ENCODE assay signal across 27 cellular contexts in the genomic region with DNA sequence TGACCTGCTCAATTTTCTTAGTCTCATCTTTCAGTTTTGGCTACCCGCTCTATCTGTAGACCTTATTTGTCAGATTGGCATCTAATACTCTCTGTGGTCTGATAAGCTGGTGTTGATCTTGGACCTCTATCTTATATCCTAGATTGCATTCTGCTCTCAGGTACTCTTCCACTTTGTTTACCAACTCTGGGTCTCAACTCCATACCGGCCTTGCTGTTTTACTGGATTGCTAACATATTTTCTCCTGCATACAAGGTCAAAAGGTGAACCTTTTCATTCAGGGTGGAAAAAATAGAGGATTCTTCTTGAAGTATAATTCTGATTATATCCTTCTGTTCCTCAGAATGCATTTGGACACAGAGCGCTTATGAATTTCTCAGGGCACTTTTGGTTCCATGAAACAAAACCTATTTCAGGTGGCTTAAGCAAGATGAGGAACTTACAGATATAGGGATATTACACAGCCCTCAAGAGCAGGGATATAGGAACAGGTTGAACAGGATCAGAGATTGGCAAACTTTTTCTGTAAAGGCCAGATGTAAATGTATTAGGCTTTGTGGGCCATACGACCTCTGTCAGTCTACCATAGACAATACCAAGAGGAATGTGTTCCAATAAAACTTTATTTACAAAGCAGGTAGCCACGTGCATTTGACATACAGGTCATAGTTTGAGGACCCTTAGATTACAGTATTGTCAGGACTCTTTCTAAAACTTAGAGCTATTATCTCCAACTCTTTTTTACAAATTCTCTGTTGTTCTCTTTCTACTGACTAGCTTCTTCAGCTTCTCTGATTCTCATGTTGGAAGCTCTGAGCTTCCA. TPM values are rescaled to one million over a fixed set of nuclear protein-coding genes. Genes with fewer than 3 reads are reported as not detected.
"Had no signal": no experiment of that assay in that cellular context is flagged by ENCODE, and none has a peak within 500 bp of the region (broad histone marks: within the 10 kb centered on the region; RNA-seq: fewer than 3 reads in every experiment).

No MANE protein-coding gene starts in this region.

- ATAC-seq: effector memory CD8-positive, alpha-beta T cell; mucosa of descending colon; natural killer cell treated with Interleukin-12 subunit alpha and Interleukin-12 subunit beta and Interleukin-15 and Interleukin-18, amount 100 ng/mL, for 72 hours; stimulated activated memory B cell treated with anti-CD40 and anti-IgM and Interleukin-4, amounts not matched to agents 10 μg/mL and 1 μg/mL and 100 μg/mL, for 72 hours; stimulated activated naive CD8-positive, alpha-beta T cell treated with anti-CD3 and anti-CD28 coated beads, Interleukin-15, amount 100 ng/mL, for 72 hours; T-helper 17 cell had no signal

- DNase-seq: activated CD4-positive, alpha-beta memory T cell treated with anti-CD3 and anti-CD28 coated beads for 36 hours; activated CD4-positive, alpha-beta T cell treated with anti-CD3 and anti-CD28 coated beads, Interleukin-2, amount 10 ng/mL, durations not matched to agents 24 days and 14 days; activated CD4-positive, CD25-positive, alpha-beta regulatory T cell treated with anti-CD3 and anti-CD28 coated beads, Interleukin-2, amount 50 U/mL, for 72 hours; activated CD8-positive, alpha-beta memory T cell treated with anti-CD3 and anti-CD28 coated beads, Interleukin-2, amount 50 U/mL, for 4 hours; activated effector memory CD4-positive, alpha-beta T cell treated with anti-CD3 and anti-CD28 coated beads, Interleukin-2, amount 50 U/mL, for 16 hours; activated naive CD4-positive, alpha-beta T cell treated with anti-CD3 and anti-CD28 coated beads for 36 hours; activated naive CD8-positive, alpha-beta T cell treated with anti-CD3 and anti-CD28 coated beads for 36 hours; activated T-cell treated with anti-CD3 and anti-CD28 coated beads, Interleukin-2, amount 50 U/mL, for 1 hour; effector memory CD8-positive, alpha-beta T cell; left ventricle myocardium inferior; mucosa of descending colon; sigmoid colon; small intestine; stimulated activated CD4-positive, alpha-beta T cell treated with anti-CD3 and anti-CD28 coated beads, Interleukin-1b, Interleukin-23, amount 100 ng/mL, for 48 hours; stimulated activated CD4-positive, alpha-beta T cell treated with anti-CD3 and anti-CD28 coated beads, Interleukin-4, amount 100 ng/mL, for 4 hours; stimulated activated CD8-positive, alpha-beta memory T cell treated with anti-CD3 and anti-CD28 coated beads, Interleukin-4, amount 100 ng/mL, for 48 hours; stimulated activated naive CD8-positive, alpha-beta T cell treated with anti-CD3 and anti-CD28 coated beads, Interleukin-15, amount 100 ng/mL, for 72 hours; T-helper 17 cell; T1000; thyroid gland had no signal

- H3K36me3 ChIP-seq: ascending aorta, cardiac muscle cell, left ventricle myocardium inferior, sigmoid colon, thyroid gland had no signal

- H3K27me3 ChIP-seq: ascending aorta, cardiac muscle cell, sigmoid colon, thyroid gland had no signal

- H3K27ac ChIP-seq: ascending aorta, cardiac muscle cell, coronary artery, left ventricle myocardium inferior, sigmoid colon, thyroid gland had no signal

- H3K9me3 ChIP-seq: ascending aorta, left ventricle myocardium inferior, mucosa of descending colon, sigmoid colon, thyroid gland had no signal

- FAIRE-seq: frontal cortex, islet of Langerhans had no signal

- H3K4me3 ChIP-seq: ascending aorta, cardiac muscle cell, coronary artery, left ventricle myocardium inferior, mucosa of descending colon, sigmoid colon, thyroid gland had no signal

RNA-seq across cellular contexts. Expression of a gene that starts 2.5 kb away (rescaled TPM):
- total RNA-seq: natural killer cell treated with Interleukin-12 subunit alpha and Interleukin-12 subunit beta and Interleukin-15 and Interleukin-18, amount 100 ng/mL, for 72 hours had no signal
